Comparison of ENCODE assay signal across 8 cellular contexts in genomic region chr14:22553861-22554705, GRCh38. TPM values are rescaled to one million over a fixed set of nuclear protein-coding genes. Genes with fewer than 3 reads are reported as not detected.
DNase-seq lines count a peak whose midpoint lies in the region; ATAC-seq and TF ChIP-seq lines count a peak whose summit lies in the region.
"Not testable (repeated sequence)": the region's sequence is repeated elsewhere in the genome, so short reads cannot be mapped to it uniquely, and the experiment has no call there.

No MANE protein-coding gene starts in this region.

- not testable (repeated sequence) for TF ChIP-seq CTCF in natural killer cell (IDR thresholded peaks at IDR 0.05)

- peaks cover 50% of the 10 kb centered on the region for H3K36me3 Mint-ChIP-seq in T-helper 2 cell treated with Interferon-gamma antibody and Interleukin-4, amounts not matched to agents 5 μg/mL and 100 μg/mL, for 36 hours (ENCODE audit: low read depth)
- H3K36me3 Mint-ChIP-seq in activated naive CD4-positive, alpha-beta T cell treated with anti-CD3 and anti-CD28 coated beads, Interleukin-2, amount 10 ng/mL, durations not matched to agents 7 days and 5 days, result peaks cover 64% of the 10 kb centered on the region
- peaks cover 86% of the 10 kb centered on the region for H3K36me3 Mint-ChIP-seq in effector memory CD8-positive, alpha-beta T cell (ENCODE audit: insufficient read depth)
- not testable (repeated sequence) for H3K36me3 Mint-ChIP-seq in natural killer cell

- peak overlapping the region; percentile 43 for H3K4me3 Mint-ChIP-seq in T-helper 2 cell treated with Interferon-gamma antibody and Interleukin-4, amounts not matched to agents 5 μg/mL and 100 μg/mL, for 36 hours
- peak overlapping the region; percentile 80 for H3K4me3 Mint-ChIP-seq in activated naive CD4-positive, alpha-beta T cell treated with anti-CD3 and anti-CD28 coated beads, Interleukin-2, amount 10 ng/mL, durations not matched to agents 7 days and 5 days
- H3K4me3 Mint-ChIP-seq in effector memory CD8-positive, alpha-beta T cell, result peak overlapping the region; percentile 86 to 91
- H3K4me3 Mint-ChIP-seq in natural killer cell, result peak overlapping the region; percentile 13

- H3K9ac ChIP-seq in BLaER1 treated with 17β-estradiol and CSF1 and Interleukin-3, amounts not matched to agents 10 nM and 100 nM, result peak overlapping the region; percentile 63 to 99 (median 96)

- H3K4me1 Mint-ChIP-seq in T-helper 2 cell treated with Interferon-gamma antibody and Interleukin-4, amounts not matched to agents 5 μg/mL and 100 μg/mL, for 36 hours (ENCODE audit: low read depth), result peaks cover 90% of the 10 kb centered on the region
- peaks cover 93% of the 10 kb centered on the region for H3K4me1 Mint-ChIP-seq in activated naive CD4-positive, alpha-beta T cell treated with anti-CD3 and anti-CD28 coated beads, Interleukin-2, amount 10 ng/mL, durations not matched to agents 7 days and 5 days
- H3K4me1 Mint-ChIP-seq in effector memory CD8-positive, alpha-beta T cell (ENCODE audit: low read depth in 2 of 2), result peaks cover 87 to 91% of the 10 kb centered on the region in 2 donors
- H3K4me1 Mint-ChIP-seq in natural killer cell, result peaks cover 85 to 91% of the 10 kb centered on the region in 2 donors

- ATAC-seq in effector memory CD8-positive, alpha-beta T cell (replicated peaks); natural killer cell: not testable (repeated sequence)

- H3K27me3 ChIP-seq in BLaER1 treated with 17β-estradiol and CSF1 and Interleukin-3, amounts not matched to agents 10 nM and 100 nM, result not testable (repeated sequence)

- peak overlapping the region; percentile 97 for H3K27ac Mint-ChIP-seq in T-helper 2 cell treated with Interferon-gamma antibody and Interleukin-4, amounts not matched to agents 5 μg/mL and 100 μg/mL, for 36 hours
- peak overlapping the region; percentile 97 for H3K27ac Mint-ChIP-seq in activated naive CD4-positive, alpha-beta T cell treated with anti-CD3 and anti-CD28 coated beads, Interleukin-2, amount 10 ng/mL, durations not matched to agents 7 days and 5 days
- peak overlapping the region; percentile 97 to 99 for H3K27ac Mint-ChIP-seq in effector memory CD8-positive, alpha-beta T cell
- peak overlapping the region; percentile 98 to 100 for H3K27ac Mint-ChIP-seq in natural killer cell

- intact Hi-C loops in natural killer cell (cut with micrococcal nuclease), result not testable (repeated sequence)

- not testable (repeated sequence) for H3K9me3 Mint-ChIP-seq in T-helper 2 cell treated with Interferon-gamma antibody and Interleukin-4, amounts not matched to agents 5 μg/mL and 100 μg/mL, for 36 hours; activated naive CD4-positive, alpha-beta T cell treated with anti-CD3 and anti-CD28 coated beads, Interleukin-2, amount 10 ng/mL, durations not matched to agents 7 days and 5 days; effector memory CD8-positive, alpha-beta T cell; natural killer cell

- not testable (repeated sequence) for H3K4me3 ChIP-seq in BLaER1 treated with 17β-estradiol and CSF1 and Interleukin-3, amounts not matched to agents 10 nM and 100 nM

- DNase-seq in T-helper 2 cell treated with Interferon-gamma antibody and Interleukin-4, amounts not matched to agents 5 μg/mL and 100 μg/mL, for 36 hours (ENCODE audit: low spot score); effector memory CD8-positive, alpha-beta T cell; natural killer cell: not testable (repeated sequence)
- peak; percentile 58 for DNase-seq in activated CD8-positive, alpha-beta memory T cell treated with anti-CD3 and anti-CD28 coated beads, Interleukin-2, amount 50 U/mL, for 4 hours
- peak; percentile 48 for DNase-seq in activated naive CD4-positive, alpha-beta T cell treated with anti-CD3 and anti-CD28 coated beads, Interleukin-2, amount 10 ng/mL, durations not matched to agents 7 days and 5 days
- DNase-seq in stimulated activated CD4-positive, alpha-beta T cell treated with anti-CD3 and anti-CD28 coated beads, Interleukin-4, amount 100 ng/mL, for 4 hours, result peak; percentile 39 to 52

- H3K27ac ChIP-seq in BLaER1 treated with 17β-estradiol and CSF1 and Interleukin-3, amounts not matched to agents 10 nM and 100 nM, result peak overlapping the region; percentile 72 to 100 (median 100); a peak in 21 of 22 replicates
- H3K27ac ChIP-seq in KOPT-K1 (ENCODE audit: low read depth, low read length, poor library complexity, severe bottlenecking), result peak overlapping the region; percentile 98

- CTCF ChIA-PET in activated naive CD4-positive, alpha-beta T cell treated with anti-CD3 and anti-CD28 coated beads, Interleukin-2, amount 10 ng/mL, durations not matched to agents 7 days and 5 days (lab: Charles Lee), result interaction anchor here (1.2 to 3.5 kb wide), 4 partner anchors 8 to 22 kb away, joined by 4 to 139 read pairs (median 20); no protein-coding TSS in a partner anchor

- H3K4me1 ChIP-seq in BLaER1 treated with 17β-estradiol and CSF1 and Interleukin-3, amounts not matched to agents 10 nM and 100 nM, result peaks cover 90 to 100% (median 97%) of the 10 kb centered on the region in 10 experiments

- not testable (repeated sequence) for H3K9me3 ChIP-seq in BLaER1 treated with 17β-estradiol and CSF1 and Interleukin-3, amounts not matched to agents 10 nM and 100 nM (replicated peaks in 1 of 11); KOPT-K1 (ENCODE audit: insufficient read depth, low read length, poor library complexity, severe bottlenecking)

- peaks cover 0 to 52% (median 6%) of the 10 kb centered on the region in 11 experiments; a peak in 11 of 22 replicates for H3K36me3 ChIP-seq in BLaER1 treated with 17β-estradiol and CSF1 and Interleukin-3, amounts not matched to agents 10 nM and 100 nM
- not testable (repeated sequence) for H3K36me3 ChIP-seq in KOPT-K1 (ENCODE audit: insufficient read depth, low read length)

- peak overlapping the region; percentile 8 to 98 (median 94) for H3K4me2 ChIP-seq in BLaER1 treated with 17β-estradiol and CSF1 and Interleukin-3, amounts not matched to agents 10 nM and 100 nM

- not testable (repeated sequence) for H3K27me3 Mint-ChIP-seq in T-helper 2 cell treated with Interferon-gamma antibody and Interleukin-4, amounts not matched to agents 5 μg/mL and 100 μg/mL, for 36 hours (ENCODE audit: low read depth); activated naive CD4-positive, alpha-beta T cell treated with anti-CD3 and anti-CD28 coated beads, Interleukin-2, amount 10 ng/mL, durations not matched to agents 7 days and 5 days; effector memory CD8-positive, alpha-beta T cell; natural killer cell (ENCODE audit: low read depth in 2 of 2)

- not testable (repeated sequence) for H4K20me1 ChIP-seq in BLaER1 treated with 17β-estradiol and CSF1 and Interleukin-3, amounts not matched to agents 10 nM and 100 nM

RNA-seq across cellular contexts. Expression of gene DAD1, which starts 34.9 kb away (rescaled TPM):
- total RNA-seq in natural killer cell, result 10 to 100 TPM; 79.5 to 97.9 (median 92.8) TPM

RNA-seq across cellular contexts. Expression of gene ABHD4, which starts 44.0 kb away (rescaled TPM):
- 10 to 100 TPM; 29.7 to 39.3 (median 30.2) TPM for total RNA-seq in natural killer cell

Comparison
In these comparisons a context has a peak if more than half of its experiments do, and no peak if none do; other contexts are left out.
1. H3K4me3 Mint-ChIP-seq: peak in every context shown above with its lines; median percentile 88 in effector memory CD8-positive, alpha-beta T cell; 80 in activated naive CD4-positive, alpha-beta T cell treated with anti-CD3 and anti-CD28 coated beads, Interleukin-2, amount 10 ng/mL, durations not matched to agents 7 days and 5 days; 43 in T-helper 2 cell treated with Interferon-gamma antibody and Interleukin-4, amounts not matched to agents 5 μg/mL and 100 μg/mL, for 36 hours; 13 in natural killer cell.